ENCODE assay signal across 9 cellular contexts in genomic region chr20:14189794-14190402, GRCh38.
DNase-seq lines count a peak whose midpoint lies in the region; ATAC-seq and TF ChIP-seq lines count a peak whose summit lies in the region.
"Had no signal": no experiment of that assay in that cellular context is flagged by ENCODE, and none has a peak within 500 bp of the region (broad histone marks: within the 10 kb centered on the region; RNA-seq: fewer than 3 reads in every experiment).

No MANE protein-coding gene starts in this region.

- RAD21 ChIA-PET in HCT116 (lab: Charles Lee; ENCODE audit: low non-redundant PET in 1 of 2, low total read pairs in 2 of 2, uncharacterized antibody in 2 of 2, unreplicated experiment in 2 of 2), result no interaction called here

- H3K36me3 ChIP-seq in HCT116 (ENCODE audit: control insufficient read depth in 1 of 2, insufficient read depth in 2 of 2, low read length in 2 of 2), result no peaks in the 10 kb centered on the region
- H3K36me3 ChIP-seq: SJCRH30 had no signal

- no peak overlapping the region for H3K9ac ChIP-seq in HCT116 (ENCODE audit: low read length)

- H3K9me3 Mint-ChIP-seq in CD14-positive monocyte, result peaks cover 0 to 4% (median 0%) of the 10 kb centered on the region in 7 donors

- H3K27ac ChIP-seq in HCT116 (ENCODE audit: low read depth, low read length) (no peak overlapping the region), foreskin keratinocyte (no peak overlapping the region)
- H3K27ac ChIP-seq: SJCRH30 had no signal

- CTCF ChIA-PET in HCT116 (lab: Charles Lee), result no interaction called here

- H3K36me3 Mint-ChIP-seq in CD14-positive monocyte, result no peaks in the 10 kb centered on the region

- in situ Hi-C loops in ACHN (cut with HindIII; ENCODE audit: low pct_ligation_motif_present, low pct_unique_long_range_greater_than_20kb, low sequenced_read_pairs), result no loop called here

- intact Hi-C loops in HCT116 (cut with micrococcal nuclease) (no loop called here), CD14-positive monocyte (cut with micrococcal nuclease) (no loop called here)

- H3K27me3 ChIP-seq in HCT116 (ENCODE audit: insufficient read depth, low read length), result no peaks in the 10 kb centered on the region
- no peaks in the 10 kb centered on the region for H3K27me3 ChIP-seq in foreskin keratinocyte
- H3K27me3 ChIP-seq: SJCRH30 had no signal

- H4K20me1 ChIP-seq in HCT116 (ENCODE audit: insufficient read depth), result no peaks in the 10 kb centered on the region

- no peak for TF ChIP-seq POLR2A in HCT116 (IDR thresholded peaks at IDR 0.05; ENCODE audit: borderline replicate concordance, extremely low read depth, insufficient read depth, insufficient read length)

- H3K79me2 ChIP-seq in HCT116 (ENCODE audit: insufficient read depth, low read length), result no peaks in the 10 kb centered on the region

- TF ChIP-seq CTCF in HCT116 (IDR thresholded peaks at IDR 0.05 in 2 of 3, conservative IDR thresholded peaks at IDR 0.05 in 1 of 3; ENCODE audit: borderline replicate concordance in 1 of 3, insufficient read depth in 1 of 3, low read depth in 2 of 3, low read length in 2 of 3), result peak; percentile 25 to 57 (median 30); a peak in 4 of 6 replicates
- peak; percentile 85 for TF ChIP-seq CTCF in foreskin keratinocyte (conservative IDR thresholded peaks at IDR 0.05)
- TF ChIP-seq CTCF in CD14-positive monocyte (IDR thresholded peaks at IDR 0.05), result no peak

- peak overlapping the region; percentile 25 for H2AFZ ChIP-seq in HCT116 (ENCODE audit: low read depth, low read length, poor library complexity, severe bottlenecking)

- H3K9me3 ChIP-seq in HCT116 (ENCODE audit: control insufficient read depth in 1 of 2, insufficient read depth in 1 of 2, low read depth in 1 of 2, low read length in 2 of 2), result no peaks in the 10 kb centered on the region
- H3K9me3 ChIP-seq: SJCRH30 had no signal

- BruUV-seq in HCT116 (replicated peaks; lab: Mats Ljungman, UMichigan), result no TSS peak

- peaks cover 0 to 2% (median 0%) of the 10 kb centered on the region in 3 donors for H3K27me3 Mint-ChIP-seq in CD14-positive monocyte (ENCODE audit: low read depth in 3 of 3)

- ATAC-seq in HCT116, result peak; percentile 74
- peak; percentile 67 for ATAC-seq in foreskin keratinocyte
- no peak for ATAC-seq in GM18519 (IDR thresholded peaks at IDR 0.05; ENCODE audit: low FRiP score, unreplicated experiment)
- ATAC-seq in GM19023 (IDR thresholded peaks at IDR 0.05; ENCODE audit: unreplicated experiment), result no peak

- TF ChIP-seq RAD21 in HCT116 (IDR thresholded peaks at IDR 0.05; ENCODE audit: low read depth), result peak; percentile 65

- POLR2A ChIA-PET in HCT116 (lab: Charles Lee), result no interaction called here

- no peak overlapping the region for H3K4me3 ChIP-seq in HCT116 (replicated peaks in 1 of 2; ENCODE audit: low read depth in 1 of 2, low read length in 2 of 2)
- H3K4me3 ChIP-seq: SJCRH30 had no signal

- H3K4me1 ChIP-seq in HCT116 (ENCODE audit: control insufficient read depth in 1 of 2, insufficient read depth in 2 of 2, low read length in 2 of 2), result no peaks in the 10 kb centered on the region
- peaks cover 5% of the 10 kb centered on the region for H3K4me1 ChIP-seq in foreskin keratinocyte
- H3K4me1 ChIP-seq: SJCRH30 had no signal

- no peaks in the 10 kb centered on the region for H3K9me2 ChIP-seq in HCT116 (ENCODE audit: insufficient read depth)

- H3K4me1 Mint-ChIP-seq in CD14-positive monocyte, result no peaks in the 10 kb centered on the region

- no peak overlapping the region for H3K27ac Mint-ChIP-seq in CD14-positive monocyte

- no peak overlapping the region for H3K4me2 ChIP-seq in HCT116 (ENCODE audit: low read length)

- H3K4me3 Mint-ChIP-seq in CD14-positive monocyte, result no peak overlapping the region

- DNase-seq in ACHN (peak; percentile 38), HCT116 (ENCODE audit: low read depth, low spot score) (peak; percentile 31), OCI-M1 (lab: John Stamatoyannopoulos, UW) (peak; percentile 9), foreskin keratinocyte (peak; percentile 9 to 52), superior temporal gyrus (ENCODE audit: extremely low spot score) (no peak), CD14-positive monocyte (ENCODE audit: low spot score) (no peak)

TF ChIP-seq in HCT116, 20 proteins besides CTCF, POLR2A, EP300 and RAD21:
- TF ChIP-seq SIN3A (IDR thresholded peaks at IDR 0.05; ENCODE audit: low read depth) (no peak), POLR2AphosphoS5 (IDR thresholded peaks at IDR 0.05; ENCODE audit: low read depth, low read length) (no peak), MAX (IDR thresholded peaks at IDR 0.05) (no peak), JUND (IDR thresholded peaks at IDR 0.05) (no peak), REST (IDR thresholded peaks at IDR 0.05; ENCODE audit: low read depth) (no peak), CEBPB (IDR thresholded peaks at IDR 0.05; ENCODE audit: low read depth) (no peak), TCF7L2 (IDR thresholded peaks at IDR 0.05; ENCODE audit: borderline replicate concordance, extremely low read depth, insufficient read depth, insufficient read length) (no peak), ELF1 (IDR thresholded peaks at IDR 0.05; ENCODE audit: borderline replicate concordance, low read depth) (no peak), ZBTB33 (IDR thresholded peaks at IDR 0.05; ENCODE audit: extremely low read depth, insufficient replicate concordance, low read length) (no peak)

Comparison
In these comparisons a context has a peak if more than half of its experiments do, and no peak if none do; other contexts are left out.
1. DNase-seq: peak in ACHN (single experiment), HCT116 (single experiment), OCI-M1 (single experiment) and foreskin keratinocyte (2 of 2); none in superior temporal gyrus (single experiment) and CD14-positive monocyte (single experiment).
2. ATAC-seq: peak in HCT116 (single experiment) and foreskin keratinocyte (single experiment); none in GM18519 (single experiment) and GM19023 (single experiment).